Comparison of ENCODE assay signal across 6 cellular contexts in genomic region chr12:55818140-55818728, GRCh38. TPM values are rescaled to one million over a fixed set of nuclear protein-coding genes. Genes with fewer than 3 reads are reported as not detected.
A peak's percentile ranks its signal among the peaks of the same experiment; 100 is the strongest.
DNase-seq lines count a peak whose midpoint lies in the region; ATAC-seq and TF ChIP-seq lines count a peak whose summit lies in the region.

No MANE protein-coding gene starts in this region.

- 1 to 2% methylated on average over 16 to 17 of the region's 17 CpGs for WGBS in lung, 2 donors

- H3K4me3 ChIP-seq in WERI-Rb-1 (ENCODE audit: low read depth, low read length) (peak overlapping the region; percentile 87), lung (peak overlapping the region; percentile 55)

- peaks cover 5 to 6% of the 10 kb centered on the region in 2 donors for H3K4me1 ChIP-seq in lung (ENCODE audit: control insufficient read depth in 2 of 2, insufficient read depth in 2 of 2, low read length in 2 of 2)

- DNase-seq in EL (peak; percentile 32), WERI-Rb-1 (no peak), lung (ENCODE audit: low spot score) (no peak), NCI-H187 (lab: John Stamatoyannopoulos, UW) (no peak), SW 1271 (lab: John Stamatoyannopoulos, UW) (no peak)

- H3K27ac ChIP-seq in WERI-Rb-1 (peak overlapping the region; percentile 77), lung (ENCODE audit: low read depth in 1 of 2, low read length in 1 of 2) (peak overlapping the region; percentile 58 to 63)

- H3K36me3 ChIP-seq in WERI-Rb-1 (peaks cover 76% of the 10 kb centered on the region), lung (ENCODE audit: control insufficient read depth in 2 of 2, insufficient read depth in 2 of 2, low read length in 2 of 2) (peaks cover 15 to 18% of the 10 kb centered on the region in 2 donors)

- ATAC-seq in HG02763 (IDR thresholded peaks at IDR 0.05; ENCODE audit: unreplicated experiment) (peak; percentile 27), lung (ENCODE audit: insufficient read depth, low FRiP score) (peak; percentile 39)

- H3K27me3 ChIP-seq in WERI-Rb-1 (ENCODE audit: insufficient read depth, low read depth, severe bottlenecking) (no peaks in the 10 kb centered on the region), lung (ENCODE audit: control insufficient read depth, insufficient read depth) (no peaks in the 10 kb centered on the region)

- H3K9me3 ChIP-seq in WERI-Rb-1 (ENCODE audit: severe bottlenecking) (no peaks in the 10 kb centered on the region), lung (ENCODE audit: control insufficient read depth in 2 of 2, insufficient read depth in 1 of 2, low read length in 1 of 2) (no peaks in the 10 kb centered on the region)

- TF ChIP-seq CTCF in WERI-Rb-1 (IDR thresholded peaks at IDR 0.05; ENCODE audit: low read depth, low read length) = no peak
- no peak for TF ChIP-seq CTCF in lung (IDR thresholded peaks at IDR 0.05; ENCODE audit: control extremely low read depth, extremely low read depth)

RNA-seq across cellular contexts. Expression of gene ORMDL2, which starts 0.4 kb away (rescaled TPM):
- total RNA-seq in lung = 10 to 100 TPM; 22.4 to 69.2 TPM
- polyA plus RNA-seq in lung = 10 to 100 TPM; 94.6 to 98.1 TPM

RNA-seq across cellular contexts. Expression of gene SARNP, which starts 0.7 kb away (rescaled TPM):
- total RNA-seq in lung = 10 to 100 TPM; 51.9 to 76.7 TPM
- 100 to 1,000 TPM in 1 of 2 donors, 10 to 100 TPM in 1; 87.7 to 102 TPM for polyA plus RNA-seq in lung

RNA-seq across cellular contexts. Expression of gene DNAJC14, which starts 11.2 kb away (rescaled TPM):
- 10 to 100 TPM; 24.9 to 33.0 TPM for total RNA-seq in lung
- polyA plus RNA-seq in lung = 10 to 100 TPM; 15.8 to 30.7 TPM

RNA-seq across cellular contexts. Expression of gene MMP19, which starts 24.5 kb away (rescaled TPM):
- total RNA-seq in lung = 10 to 100 TPM in 1 of 2 donors, 1 to 10 TPM in 1; 9.6 to 53.9 TPM
- 10 to 100 TPM in 1 of 2 donors, 1 to 10 TPM in 1; 9.3 to 92.1 TPM for polyA plus RNA-seq in lung
